ENCODE assay signal across 22 cellular contexts in genomic region chr1:11997081-11997851, GRCh38. TPM values are rescaled to one million over a fixed set of nuclear protein-coding genes. Genes with fewer than 3 reads are reported as not detected.
A peak's percentile ranks its signal among the peaks of the same experiment; 100 is the strongest.
DNase-seq lines count a peak whose midpoint lies in the region; ATAC-seq and TF ChIP-seq lines count a peak whose summit lies in the region.
"Had no signal": no experiment of that assay in that cellular context is flagged by ENCODE, and none has a peak within 500 bp of the region (broad histone marks: within the 10 kb centered on the region; RNA-seq: fewer than 3 reads in every experiment).

No MANE protein-coding gene starts in this region.

- no peak overlapping the region for H4K5ac ChIP-seq in IMR-90 (ENCODE audit: low read depth, low read length)

- H3K9me1 ChIP-seq in IMR-90 (ENCODE audit: insufficient read depth, low read length) = no peaks in the 10 kb centered on the region

- H3K4me3 ChIP-seq in IMR-90 (ENCODE audit: insufficient read depth, low read depth, low read length) (no peak overlapping the region), right atrium auricular region (no peak overlapping the region), trophoblast cell (ENCODE audit: low read depth, low read length) (no peak overlapping the region)
- H3K4me3 ChIP-seq: PC-9 had no signal

- H3K14ac ChIP-seq in IMR-90 (replicated peaks; ENCODE audit: low read depth, low read length) = no peak overlapping the region
- no peak overlapping the region for H3K14ac ChIP-seq in trophoblast cell (ENCODE audit: low read length)

- H3K56ac ChIP-seq in IMR-90 (ENCODE audit: extremely low read depth, insufficient read depth, low read length) = no peak overlapping the region

- no peak overlapping the region for H2BK12ac ChIP-seq in trophoblast cell (ENCODE audit: low read length)

- H3K36me3 ChIP-seq in IMR-90 (ENCODE audit: control insufficient read depth, insufficient read depth, low read length) (peaks cover 60% of the 10 kb centered on the region), right atrium auricular region (peaks cover 97% of the 10 kb centered on the region), trophoblast cell (ENCODE audit: control insufficient read depth in 1 of 2, insufficient read depth in 2 of 2, low read length in 2 of 2) (peaks cover 55 to 71% of the 10 kb centered on the region in 2 experiments)

- no peaks in the 10 kb centered on the region for H3K9me3 ChIP-seq in IMR-90 (ENCODE audit: control insufficient read depth, insufficient read depth, low read length)
- no peaks in the 10 kb centered on the region for H3K9me3 ChIP-seq in right atrium auricular region
- no peaks in the 10 kb centered on the region for H3K9me3 ChIP-seq in trophoblast cell (ENCODE audit: insufficient read depth, low read depth, low read length)

- BruUV-seq in IMR-90 (replicated peaks; lab: Mats Ljungman, UMichigan) = no TSS peak

- no peak overlapping the region for H3K4me2 ChIP-seq in IMR-90 (ENCODE audit: low read depth, low read length)
- no peak overlapping the region for H3K4me2 ChIP-seq in trophoblast cell (ENCODE audit: low read length)
- H3K4me2 ChIP-seq: PC-9 had no signal

- peaks cover 2% of the 10 kb centered on the region; the same call in 1 of the 2 replicates for H4K20me1 ChIP-seq in IMR-90 (ENCODE audit: insufficient read depth, low read length)

- POLR2A ChIA-PET in IMR-90 (lab: Charles Lee; ENCODE audit: unreplicated experiment) = no interaction called here

- no peak overlapping the region for H4K12ac ChIP-seq in trophoblast cell (ENCODE audit: low read depth, low read length)

- peak overlapping the region; percentile 72 for H2AK9ac ChIP-seq in IMR-90 (replicated peaks; ENCODE audit: low read depth, low read length, poor library complexity)

- TF ChIP-seq RAD21 in IMR-90 (IDR thresholded peaks at IDR 0.05; ENCODE audit: low read length) = no peak

- no CpG with 5 or more reads among the region's 5 CpGs for WGBS in IMR-90 (ENCODE audit: extremely low coverage in 2 of 2, insufficient read length in 1 of 2), 2 experiments
- no CpG with 5 or more reads among the region's 5 CpGs for WGBS in trophoblast cell (ENCODE audit: extremely low coverage, insufficient coverage, insufficient read length)

- H4K91ac ChIP-seq in IMR-90 (ENCODE audit: insufficient read depth, low read depth, low read length) (no peak overlapping the region), trophoblast cell (ENCODE audit: low read depth, low read length) (no peak overlapping the region)

- H2BK15ac ChIP-seq in IMR-90 (ENCODE audit: low read depth, low read length) = no peak overlapping the region

- dilution Hi-C loops in IMR-90 (cut with HindIII; ENCODE audit: low sequenced_read_pairs, unreplicated experiment) = no loop called here

- TF ChIP-seq CTCF in IMR-90 (conservative IDR thresholded peaks at IDR 0.05; ENCODE audit: low read depth, low read length) (no peak), right atrium auricular region (IDR thresholded peaks at IDR 0.05) (no peak)

- DNase-seq in Right ventricle myocardium superior (peak; percentile 31), left cardiac atrium (no peak), IMR-90 (no peak), right atrium auricular region (ENCODE audit: low spot score) (no peak), pulmonary artery endothelial cell (ENCODE audit: low read depth, low spot score) (peak; percentile 20), NCI-H2029 (lab: John Stamatoyannopoulos, UW) (no peak), trophoblast cell (no peak)
- DNase-seq: CD4-positive, alpha-beta T cell; COR-L47; DMS53; Karpas-422; MV-4-11; NCI-H1105 treated with DMSO at 0.1 percent for 48 hours; NCI-H146; NCI-H1930; NCI-H446; NCI-H524 treated with DMSO at 0.1 percent for 48 hours; NCI-H774; PC-9; SHP77 had no signal

- TF ChIP-seq POLR2A in IMR-90 (IDR thresholded peaks at IDR 0.05; ENCODE audit: low read depth, low read length) = no peak

- in situ Hi-C loops in IMR-90 (cut with MboI; ENCODE audit: low sequenced_read_pairs) = no loop called here

- peaks cover 4 to 5% of the 10 kb centered on the region in 2 experiments; a peak in 2 of 4 replicates for H3K79me1 ChIP-seq in IMR-90 (ENCODE audit: low read depth in 1 of 2, low read length in 2 of 2)
- no peaks in the 10 kb centered on the region for H3K79me1 ChIP-seq in trophoblast cell (ENCODE audit: low read length)

- H2AFZ ChIP-seq in IMR-90 (replicated peaks; ENCODE audit: low read length, poor library complexity) (peak overlapping the region; percentile 49), trophoblast cell (ENCODE audit: insufficient read depth, low read length, poor library complexity) (no peak overlapping the region)
- H2AFZ ChIP-seq: PC-9 had no signal

- no peak overlapping the region for H2BK5ac ChIP-seq in IMR-90 (ENCODE audit: low read depth, low read length, poor library complexity, severe bottlenecking)
- H2BK5ac ChIP-seq in trophoblast cell (ENCODE audit: low read depth, low read length, poor library complexity) = no peak overlapping the region

- H2AK5ac ChIP-seq in IMR-90 (ENCODE audit: low read depth, low read length) (no peak overlapping the region), trophoblast cell (ENCODE audit: low read length) (no peak overlapping the region)

- H2BK120ac ChIP-seq in IMR-90 (ENCODE audit: low read depth, low read length) = no peak overlapping the region
- no peak overlapping the region for H2BK120ac ChIP-seq in trophoblast cell (ENCODE audit: insufficient read depth, low read length, poor library complexity)

- H3K4me1 ChIP-seq in IMR-90 (ENCODE audit: control insufficient read depth, insufficient read depth, low read length) (no peaks in the 10 kb centered on the region), right atrium auricular region (peaks cover 0 to 13% of the 10 kb centered on the region in 2 donors), trophoblast cell (ENCODE audit: control insufficient read depth in 1 of 2, insufficient read depth in 2 of 2, low read length in 2 of 2) (peaks cover 8% of the 10 kb centered on the region in 2 experiments)

- no peak overlapping the region for H2BK20ac ChIP-seq in IMR-90 (ENCODE audit: low read depth, low read length)

- H3K27me3 ChIP-seq in IMR-90 (ENCODE audit: control insufficient read depth, insufficient read depth, low read length) (no peaks in the 10 kb centered on the region), right atrium auricular region (no peaks in the 10 kb centered on the region), trophoblast cell (ENCODE audit: insufficient read depth, low read length) (no peaks in the 10 kb centered on the region)

- no peak overlapping the region for H3K18ac ChIP-seq in IMR-90 (ENCODE audit: low read depth, low read length)
- no peak overlapping the region for H3K18ac ChIP-seq in trophoblast cell (ENCODE audit: low read length)

- intact Hi-C loops in Right ventricle myocardium superior (cut with DNase I) (no loop called here), left cardiac atrium (cut with DNase I) (no loop called here), IMR-90 (cut with micrococcal nuclease) (no loop called here)

- no peak overlapping the region for H3K27ac ChIP-seq in IMR-90 (ENCODE audit: insufficient read depth, low read length)
- peak overlapping the region; percentile 5 to 96 for H3K27ac ChIP-seq in right atrium auricular region
- H3K27ac ChIP-seq in trophoblast cell (ENCODE audit: low read depth, low read length) = no peak overlapping the region
- H3K27ac ChIP-seq: HL-60, PC-9 had no signal

- H3K9ac ChIP-seq in IMR-90 (ENCODE audit: low read depth, low read length) (no peak overlapping the region), trophoblast cell (ENCODE audit: low read length) (no peak overlapping the region)

- H3K4ac ChIP-seq in IMR-90 (ENCODE audit: low read depth, low read length) (no peak overlapping the region), trophoblast cell (ENCODE audit: low read depth, low read length) (no peak overlapping the region)

- ATAC-seq in Right ventricle myocardium superior (ENCODE audit: poor library complexity) (no peak), left cardiac atrium (no peak), IMR-90 (ENCODE audit: low read depth) (no peak)
- ATAC-seq: HCT116 had no signal

- H3K23ac ChIP-seq in IMR-90 (ENCODE audit: low read depth, low read length) = no peak overlapping the region
- no peak overlapping the region for H3K23ac ChIP-seq in trophoblast cell (ENCODE audit: low read length)

- no peaks in the 10 kb centered on the region for H3K79me2 ChIP-seq in trophoblast cell (ENCODE audit: control insufficient read depth, insufficient read depth, low read length, poor library complexity)

- H4K8ac ChIP-seq in IMR-90 (ENCODE audit: low read depth in 2 of 2, low read length in 2 of 2) (no peak overlapping the region), trophoblast cell (ENCODE audit: low read depth, low read length) (no peak overlapping the region)

- CTCF ChIA-PET in IMR-90 (lab: Yijun Ruan, JAX) = interaction anchor here (0.9 kb wide), 1 partner anchor 16 kb away, joined by 4 read pairs; no protein-coding TSS in a partner anchor

TF ChIP-seq in IMR-90, 13 proteins besides CTCF, POLR2A, EP300 and RAD21 (continues in another document):
- TF ChIP-seq NFE2L2 (IDR thresholded peaks at IDR 0.05; ENCODE audit: low read depth, low read length) (no peak), SMC3 (IDR thresholded peaks at IDR 0.05; ENCODE audit: low read depth, low read length) (no peak), FOS (IDR thresholded peaks at IDR 0.05; ENCODE audit: low read depth, low read length) (no peak), RFX5 (IDR thresholded peaks at IDR 0.05; ENCODE audit: low read depth, low read length) (no peak), RCOR1 (IDR thresholded peaks at IDR 0.05; ENCODE audit: insufficient replicate concordance, low read length) (no peak), CEBPB (IDR thresholded peaks at IDR 0.05; ENCODE audit: low read depth, low read length) (no peak)

RNA-seq across cellular contexts. Expression of gene MFN2, which starts 17.0 kb away (rescaled TPM):
- total RNA-seq in Right ventricle myocardium superior = 648 TPM
- total RNA-seq in left cardiac atrium = 100 to 1,000 TPM; 442 to 451 TPM
- 76.4 and 84.2 TPM in 2 replicates for total RNA-seq in IMR-90 (2012; rRNA removed)
- polyA plus RNA-seq in IMR-90 (2012; rRNA removed) = 51.6 and 52.8 TPM in 2 replicates
- polyA plus RNA-seq in IMR-90 (2012; cell fraction: cytosol; rRNA removed) = 33.4 and 38.2 TPM in 2 replicates
- polyA plus RNA-seq in IMR-90 (2012; cell fraction: nucleus; rRNA removed; ENCODE audit: low replicate concordance) = 60.3 and 63.8 TPM in 2 replicates
- 100 to 1,000 TPM; 367 to 466 TPM for total RNA-seq in right atrium auricular region
- total RNA-seq in pulmonary artery endothelial cell = 60.5 and 77.2 TPM in 2 replicates
- 43.1 and 46.4 TPM in 2 replicates for polyA plus RNA-seq in trophoblast cell (2013)

RNA-seq across cellular contexts. Expression of gene MIIP, which starts 22.0 kb away (rescaled TPM):
- total RNA-seq in Right ventricle myocardium superior = 14.6 TPM
- total RNA-seq in left cardiac atrium = 10 to 100 TPM; 18.3 to 20.3 TPM
- 12.2 and 14.2 TPM in 2 replicates for total RNA-seq in IMR-90 (2012; rRNA removed)
- 23.7 and 28.7 TPM in 2 replicates for polyA plus RNA-seq in IMR-90 (2012; rRNA removed)
- polyA plus RNA-seq in IMR-90 (2012; cell fraction: cytosol; rRNA removed) = 12.9 and 18.5 TPM in 2 replicates
- polyA plus RNA-seq in IMR-90 (2012; cell fraction: nucleus; rRNA removed; ENCODE audit: low replicate concordance) = 74.8 and 224 TPM in 2 replicates
- 10 to 100 TPM; 19.1 to 31.0 TPM for total RNA-seq in right atrium auricular region
- 27.6 and 40.6 TPM in 2 replicates for total RNA-seq in pulmonary artery endothelial cell
- 32.1 and 33.6 TPM in 2 replicates for polyA plus RNA-seq in trophoblast cell (2013)

Comparison
In these comparisons a context has a peak if more than half of its experiments do, and no peak if none do; other contexts are left out.
1. DNase-seq: peak in Right ventricle myocardium superior (single experiment) and pulmonary artery endothelial cell (single experiment); none in left cardiac atrium (single experiment), IMR-90 (single experiment), right atrium auricular region (single experiment), NCI-H2029 (single experiment) and trophoblast cell (0 of 2).
2. H3K27ac ChIP-seq: peak in right atrium auricular region (2 of 2); none in IMR-90 (single experiment) and trophoblast cell (single experiment).